ENCODE assay signal across 8 cellular contexts in genomic region chr10:119872610-119872859, GRCh38. TPM values are rescaled to one million over a fixed set of nuclear protein-coding genes. Genes with fewer than 3 reads are reported as not detected.
A peak's percentile ranks its signal among the peaks of the same experiment; 100 is the strongest.
DNase-seq lines count a peak whose midpoint lies in the region; ATAC-seq, FAIRE-seq and TF ChIP-seq lines count a peak whose summit lies in the region.

A gene with protein sequence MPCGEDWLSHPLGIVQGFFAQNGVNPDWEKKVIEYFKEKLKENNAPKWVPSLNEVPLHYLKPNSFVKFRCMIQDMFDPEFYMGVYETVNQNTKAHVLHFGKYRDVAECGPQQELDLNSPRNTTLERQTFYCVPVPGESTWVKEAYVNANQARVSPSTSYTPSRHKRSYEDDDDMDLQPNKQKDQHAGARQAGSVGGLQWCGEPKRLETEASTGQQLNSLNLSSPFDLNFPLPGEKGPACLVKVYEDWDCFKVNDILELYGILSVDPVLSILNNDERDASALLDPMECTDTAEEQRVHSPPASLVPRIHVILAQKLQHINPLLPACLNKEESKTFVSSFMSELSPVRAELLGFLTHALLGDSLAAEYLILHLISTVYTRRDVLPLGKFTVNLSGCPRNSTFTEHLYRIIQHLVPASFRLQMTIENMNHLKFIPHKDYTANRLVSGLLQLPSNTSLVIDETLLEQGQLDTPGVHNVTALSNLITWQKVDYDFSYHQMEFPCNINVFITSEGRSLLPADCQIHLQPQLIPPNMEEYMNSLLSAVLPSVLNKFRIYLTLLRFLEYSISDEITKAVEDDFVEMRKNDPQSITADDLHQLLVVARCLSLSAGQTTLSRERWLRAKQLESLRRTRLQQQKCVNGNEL (minus strand): TSS chr10:119872843. CDS start chr10:119872584, 259 bp downstream.

- 1% methylated on average over 42 of the region's 42 CpGs for WGBS in GM12878 (ENCODE audit: insufficient coverage, insufficient replicate concordance, low lambda C conversion rate, missing lambda C conversion rate)

- H4K20me1 ChIP-seq in GM12878 (ENCODE audit: control insufficient read depth, insufficient read depth) = no peaks in the 10 kb centered on the region

- CTCF ChIA-PET in GM12878 (lab: Yijun Ruan, JAX) = interaction anchor here (0.7 to 5.9 kb wide), 8 partner anchors 11 to 465 kb away, joined by 3 to 85 read pairs (median 8); partner anchors contain the start of gene SEC23IP

- no peak for TF ChIP-seq EP300 in GM12878 (IDR thresholded peaks at IDR 0.05; ENCODE audit: borderline replicate concordance in 1 of 2, control insufficient read depth in 1 of 2, low read depth in 2 of 2, low read length in 2 of 2)

- peaks cover 9% of the 10 kb centered on the region for H3K4me1 ChIP-seq in GM12878 (ENCODE audit: control insufficient read depth, insufficient read depth, low read length)

- H3K4me3 ChIP-seq in GM12878 = peak within 1 kb of the TSS; percentile 85
- H3K4me3 ChIP-seq in kidney epithelial cell (ENCODE audit: low read depth, low read length) = peak within 1 kb of the TSS; percentile 82

- BruUV-seq in GM12878 (replicated peaks; lab: Mats Ljungman, UMichigan) = no TSS peak

- TF ChIP-seq RAD21 in GM12878 (IDR thresholded peaks at IDR 0.05; ENCODE audit: insufficient read depth, low read depth, low read length) = no peak

- H3K4me2 ChIP-seq in GM12878 (ENCODE audit: control insufficient read depth, insufficient read depth) = peak within 1 kb of the TSS; percentile 94

- in situ Hi-C loops in GM12878 (cut with MboI) = no loop called here

- peak; percentile 32 for ATAC-seq in HG03175 (IDR thresholded peaks at IDR 0.05; ENCODE audit: unreplicated experiment)
- no peak; the same call in 2 of the 3 replicates for ATAC-seq in GM12878
- ATAC-seq in HG02938 (IDR thresholded peaks at IDR 0.05; ENCODE audit: unreplicated experiment) = no peak

- intact Hi-C loops in GM12878 (cut with micrococcal nuclease; ENCODE audit: unreplicated experiment) = loop anchor here (5.0 kb wide), 1 partner anchor 275 kb away; the partner anchor contains the start of gene TIAL1

- no peak for DNase-seq in GM12878 (ENCODE audit: low read depth, low spot score)
- no peak for DNase-seq in kidney epithelial cell (ENCODE audit: low read depth)
- no peak for DNase-seq in NCI-H146 (lab: John Stamatoyannopoulos, UW)
- no peak for DNase-seq in T1000 (lab: John Stamatoyannopoulos, UW)

- peak within 1 kb of the TSS; percentile 96 for H2AFZ ChIP-seq in GM12878 (ENCODE audit: control insufficient read depth, low read depth, low read length)

- no peaks in the 10 kb centered on the region for H3K9me3 ChIP-seq in GM12878 (replicated peaks; ENCODE audit: control insufficient read depth, insufficient read depth, low read length)

- peak within 1 kb of the TSS; percentile 83 for H3K27ac ChIP-seq in GM12878 (ENCODE audit: control insufficient read depth, insufficient read depth)

- peaks cover 48% of the 10 kb centered on the region for H3K79me2 ChIP-seq in GM12878 (ENCODE audit: control insufficient read depth, insufficient read depth, low read length)

- RAD21 ChIA-PET in GM12878 (lab: Charles Lee; ENCODE audit: unreplicated experiment) = interaction anchor here (1.1 to 5.5 kb wide), 11 partner anchors 11 to 464 kb away, joined by 3 to 54 read pairs (median 9); partner anchors contain the start of genes INPP5F and SEC23IP

- TF ChIP-seq POLR2A in GM18526 (IDR thresholded peaks at IDR 0.05; ENCODE audit: extremely low read depth, insufficient read length) (peak; percentile 47), GM12878 (IDR thresholded peaks at IDR 0.05; ENCODE audit: low read depth, low read length) (peak; percentile 77)

- TF ChIP-seq CTCF in GM12878 (IDR thresholded peaks at IDR 0.05 in 2 of 3, conservative IDR thresholded peaks at IDR 0.05 in 1 of 3; ENCODE audit: control insufficient read depth in 2 of 3, extremely low read depth in 1 of 3, insufficient read depth in 1 of 3, low read depth in 3 of 3, low read length in 3 of 3) = no peak
- TF ChIP-seq CTCF in kidney epithelial cell (IDR thresholded peaks at IDR 0.05; ENCODE audit: insufficient read depth, low read length, poor library complexity, severe bottlenecking) = no peak
- TF ChIP-seq CTCF in subcutaneous adipose tissue (IDR thresholded peaks at IDR 0.05; ENCODE audit: low read depth) = no peak

- H3K9ac ChIP-seq in GM12878 (ENCODE audit: control insufficient read depth, insufficient read depth, low read length) = peak within 1 kb of the TSS; percentile 84

- no peak for FAIRE-seq in GM12878 (lab: Jason Lieb, UNC)

- H3K27me3 ChIP-seq in GM12878 (replicated peaks in 1 of 2; ENCODE audit: control insufficient read depth in 2 of 2, insufficient read depth in 2 of 2, low read length in 1 of 2) (no peaks in the 10 kb centered on the region), kidney epithelial cell (ENCODE audit: control insufficient read depth, insufficient read depth, low read length) (no peaks in the 10 kb centered on the region)

- no peaks in the 10 kb centered on the region for H3K36me3 ChIP-seq in GM12878 (ENCODE audit: control insufficient read depth in 2 of 2, insufficient read depth in 2 of 2, low read length in 1 of 2)
- H3K36me3 ChIP-seq in kidney epithelial cell (ENCODE audit: control insufficient read depth, insufficient read depth, low read length) = no peaks in the 10 kb centered on the region

- POLR2A ChIA-PET in GM12878 (lab: Charles Lee) = interaction anchor here (0.8 to 5.0 kb wide), 11 partner anchors 10 to 280 kb away, joined by 3 to 69 read pairs (median 5); partner anchors contain the start of genes INPP5F and SEC23IP

- SMC1A ChIA-PET in GM12878 (lab: Charles Lee; ENCODE audit: uncharacterized antibody, unreplicated experiment) = interaction anchor here (1.0 to 2.4 kb wide), 7 partner anchors 9 to 185 kb away, joined by 3 to 11 read pairs (median 5); partner anchors contain the start of gene SEC23IP

TF ChIP-seq in GM12878, 131 proteins besides CTCF, POLR2A, EP300 and RAD21 (continues in another document):
- TF ChIP-seq GATAD2B (conservative IDR thresholded peaks at IDR 0.05; ENCODE audit: low read depth) (0 out of 2 replicates have a peak, but pooled peaks have one; percentile 86), CBFB (IDR thresholded peaks at IDR 0.05; ENCODE audit: low read depth) (no peak), RB1 (IDR thresholded peaks at IDR 0.05; ENCODE audit: borderline replicate concordance) (peak; percentile 100; the same call in 1 of the 2 replicates), NKRF (conservative IDR thresholded peaks at IDR 0.05) (peak; percentile 64), ZBED1 (IDR thresholded peaks at IDR 0.05; ENCODE audit: borderline replicate concordance) (no peak)
- TF ChIP-seq, protein P1, sequence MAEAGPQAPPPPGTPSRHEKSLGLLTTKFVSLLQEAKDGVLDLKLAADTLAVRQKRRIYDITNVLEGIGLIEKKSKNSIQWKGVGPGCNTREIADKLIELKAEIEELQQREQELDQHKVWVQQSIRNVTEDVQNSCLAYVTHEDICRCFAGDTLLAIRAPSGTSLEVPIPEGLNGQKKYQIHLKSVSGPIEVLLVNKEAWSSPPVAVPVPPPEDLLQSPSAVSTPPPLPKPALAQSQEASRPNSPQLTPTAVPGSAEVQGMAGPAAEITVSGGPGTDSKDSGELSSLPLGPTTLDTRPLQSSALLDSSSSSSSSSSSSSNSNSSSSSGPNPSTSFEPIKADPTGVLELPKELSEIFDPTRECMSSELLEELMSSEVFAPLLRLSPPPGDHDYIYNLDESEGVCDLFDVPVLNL (IDR thresholded peaks at IDR 0.05; ENCODE audit: low read depth, low read length) = peak; percentile 75; the same call in 1 of the 2 replicates

RNA-seq across cellular contexts. Expression of the gene that starts here (rescaled TPM):
- total RNA-seq in GM12878 (2013; cell fraction: nucleolus; rRNA removed) = 56.2 and 57.5 TPM in 2 replicates
- total RNA-seq in GM12878 (2014; rRNA removed) (70.5 and 77.2 TPM in 2 replicates), GM12878 (2014; rRNA removed; fragmentation: Illumina TruSeq; extraction: Trizol) (71.7 and 72.5 TPM in 2 replicates), GM12878 (2021) (80.1 and 80.2 TPM in 2 replicates), kidney epithelial cell (44.3 and 45.2 TPM in 2 replicates), subcutaneous adipose tissue (10 to 100 TPM; 42.6 to 60.2 (median 47.3) TPM)
- 29.7 TPM for polyA plus RNA-seq in GM12878 (2011; ENCODE audit: low read depth)
- polyA plus RNA-seq in GM12878 (2011; rRNA removed) (93.1 and 106 TPM in 2 replicates), GM12878 (2014; fragmentation: Illumina TruSeq; extraction: Trizol) (86.8 and 108 TPM in 2 replicates), GM12878 (2014; fragmentation: Nextera tagmentation; extraction: Ambion mirVana) (10 to 100 TPM; 22.1 to 29.4 TPM), GM12878 (2014; rRNA removed) (67.1 and 74.2 TPM in 2 replicates), GM12878 (2016; fragmentation: Nextera tagmentation; extraction: Ambion mirVana) (10 to 100 TPM in 1 of 2 experiments, 1 to 10 TPM in 1; 7.6 to 80.8 TPM)
- 68.6 and 69.1 TPM in 2 replicates for polyA plus RNA-seq in GM12878 (2011; cell fraction: cytosol; rRNA removed)
- polyA plus RNA-seq in GM12878 (2011; cell fraction: nucleus; rRNA removed) = 46.4 and 48.7 TPM in 2 replicates
- 31.3 and 32.9 TPM in 2 replicates for polyA plus RNA-seq in GM12878 (2012)
- 78.1 and 111 TPM in 2 replicates for polyA minus RNA-seq in GM12878 (2011; rRNA and poly(A)+ RNA removed)
- 24.5 and 41.3 TPM in 2 replicates for polyA minus RNA-seq in GM12878 (2011; cell fraction: cytosol; rRNA and poly(A)+ RNA removed)
- polyA minus RNA-seq in GM12878 (2011; cell fraction: nucleus; rRNA and poly(A)+ RNA removed) = 24.3 and 38.9 TPM in 2 replicates
